18 cellular contexts compared by ENCODE assay signal in genomic region chr1:32116531-32116930, GRCh38. TPM values are rescaled to one million over a fixed set of nuclear protein-coding genes. Genes with fewer than 3 reads are reported as not detected.
DNase-seq lines count a peak whose midpoint lies in the region; ATAC-seq and TF ChIP-seq lines count a peak whose summit lies in the region.
"Had no signal": no experiment of that assay in that cellular context is flagged by ENCODE, and none has a peak within 500 bp of the region (broad histone marks: within the 10 kb centered on the region; RNA-seq: fewer than 3 reads in every experiment).

No MANE protein-coding gene starts in this region.

- peak overlapping the region; percentile 47 for H3K27ac ChIP-seq in brain microvascular endothelial cell
- peak overlapping the region; percentile 13 to 84 for H3K27ac ChIP-seq in thoracic aorta

- no peak for DNase-seq in HFFc6
- DNase-seq in brain microvascular endothelial cell, result no peak
- peak; percentile 15 for DNase-seq in left kidney (ENCODE audit: low read depth, low spot score)
- no peak for DNase-seq in thoracic aorta (ENCODE audit: low spot score)
- no peak for DNase-seq in stimulated activated CD4-positive, alpha-beta T cell treated with anti-CD3 and anti-CD28 coated beads, Interleukin-1b, Interleukin-23, amount 100 ng/mL, for 48 hours
- DNase-seq in NCI-H1092 treated with DMSO at 0.1 percent for 48 hours (lab: John Stamatoyannopoulos, UW), result no peak
- DNase-seq in cortex of kidney (lab: John Stamatoyannopoulos, UW), result no peak
- DNase-seq: activated CD4-positive, alpha-beta T cell treated with anti-CD3 and anti-CD28 coated beads for 4 hours; activated naive CD4-positive, alpha-beta T cell; C1 segment of cervical spinal cord; effector memory CD4-positive, alpha-beta T cell; foreskin melanocyte; NCI-H69; PC-3; substantia nigra had no signal

- H3K36me3 Mint-ChIP-seq in HFFc6 (ENCODE audit: low read depth), result peaks cover 10% of the 10 kb centered on the region
- H3K36me3 Mint-ChIP-seq: natural killer cell treated with Interleukin-12 subunit alpha and Interleukin-12 subunit beta and Interleukin-15 and Interleukin-18, amount 100 ng/mL, for 72 hours had no signal

- no peaks in the 10 kb centered on the region for H3K9me3 Mint-ChIP-seq in HFFc6
- H3K9me3 Mint-ChIP-seq: brain; natural killer cell treated with Interleukin-12 subunit alpha and Interleukin-12 subunit beta and Interleukin-15 and Interleukin-18, amount 100 ng/mL, for 72 hours had no signal

- peak overlapping the region; percentile 74 for H3K4me3 Mint-ChIP-seq in HFFc6
- H3K4me3 Mint-ChIP-seq: brain; natural killer cell treated with Interleukin-12 subunit alpha and Interleukin-12 subunit beta and Interleukin-15 and Interleukin-18, amount 100 ng/mL, for 72 hours had no signal

- H3K4me1 Mint-ChIP-seq in HFFc6 (ENCODE audit: low read depth), result peaks cover 30% of the 10 kb centered on the region

- H3K27me3 Mint-ChIP-seq in HFFc6 (ENCODE audit: insufficient read depth), result peaks cover 3% of the 10 kb centered on the region
- H3K27me3 Mint-ChIP-seq: brain; natural killer cell treated with Interleukin-12 subunit alpha and Interleukin-12 subunit beta and Interleukin-15 and Interleukin-18, amount 100 ng/mL, for 72 hours had no signal

- peaks cover 15 to 59% of the 10 kb centered on the region in 2 donors for H3K4me1 ChIP-seq in thoracic aorta (ENCODE audit: control insufficient read depth in 1 of 2, low read depth in 2 of 2)

- H3K9me3 ChIP-seq in thoracic aorta, result no peaks in the 10 kb centered on the region

- peak overlapping the region; percentile 85 for H3K27ac Mint-ChIP-seq in HFFc6
- H3K27ac Mint-ChIP-seq: natural killer cell treated with Interleukin-12 subunit alpha and Interleukin-12 subunit beta and Interleukin-15 and Interleukin-18, amount 100 ng/mL, for 72 hours had no signal

- H3K4me3 ChIP-seq in brain microvascular endothelial cell (ENCODE audit: low read depth, low read length) (no peak overlapping the region), thoracic aorta (peak overlapping the region; percentile 45)
- H3K4me3 ChIP-seq: lung had no signal

- H3K36me3 ChIP-seq in brain microvascular endothelial cell (replicated peaks) (peaks cover 9% of the 10 kb centered on the region), thoracic aorta (no peaks in the 10 kb centered on the region)

- no peak for ATAC-seq in thoracic aorta (ENCODE audit: insufficient number of reproducible peaks, low FRiP score, low read depth)
- ATAC-seq: natural killer cell treated with Interleukin-12 subunit alpha and Interleukin-12 subunit beta and Interleukin-15 and Interleukin-18, amount 100 ng/mL, for 72 hours; PC-3 had no signal

- TF ChIP-seq CTCF in HFFc6 (IDR thresholded peaks at IDR 0.05) (no peak), brain microvascular endothelial cell (IDR thresholded peaks at IDR 0.05; ENCODE audit: low read depth, low read length, missing control alignments) (no peak), thoracic aorta (IDR thresholded peaks at IDR 0.05) (no peak)

- in situ Hi-C loops in brain microvascular endothelial cell (cut with HindIII; ENCODE audit: low pct_ligation_motif_present, low sequenced_read_pairs), result no loop called here

- H3K27me3 ChIP-seq in brain microvascular endothelial cell (replicated peaks) (no peaks in the 10 kb centered on the region), thoracic aorta (replicated peaks; ENCODE audit: insufficient read depth) (no peaks in the 10 kb centered on the region)

RNA-seq across cellular contexts. Expression of gene KPNA6, which starts 8.7 kb away (rescaled TPM):
- 100 to 1,000 TPM; 116 to 132 (median 122) TPM for total RNA-seq in HFFc6 (2021; fragmentation: NEBNext Ultra II Directional; extraction: Animal tissue kit (Norgen Biotek cat#: 25700))
- total RNA-seq in thoracic aorta, result 10 to 100 TPM; 30.6 to 53.3 TPM

RNA-seq across cellular contexts. Expression of gene TMEM39B, which starts 43.8 kb away (rescaled TPM):
- total RNA-seq in HFFc6 (2021; fragmentation: NEBNext Ultra II Directional; extraction: Animal tissue kit (Norgen Biotek cat#: 25700)), result 10 to 100 TPM; 17.6 to 23.2 (median 20.8) TPM
- 1 to 10 TPM; 5.1 to 5.8 TPM for total RNA-seq in thoracic aorta
